ENCODE assay signal across 17 cellular contexts in the genomic region with DNA sequence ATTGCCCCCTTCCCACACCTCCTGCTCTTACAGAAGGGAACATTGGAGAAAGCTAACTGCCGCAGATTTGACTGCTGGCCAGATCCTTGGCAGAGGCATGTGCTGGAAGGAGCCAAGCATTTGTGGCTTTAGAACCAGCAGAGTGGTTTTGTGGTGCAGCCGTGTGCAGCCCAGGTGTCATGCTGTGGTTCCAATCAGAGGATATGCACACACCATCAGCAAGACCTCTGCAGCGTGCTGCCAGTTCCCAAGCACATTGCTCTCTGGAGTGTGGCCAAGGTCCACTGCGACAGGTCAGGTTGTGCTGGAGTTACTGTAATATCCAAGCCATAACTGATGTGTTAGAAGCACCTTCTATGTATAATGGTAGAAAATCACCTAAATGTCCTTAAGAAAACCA.
A peak's percentile ranks its signal among the peaks of the same experiment; 100 is the strongest.
DNase-seq lines count a peak whose midpoint lies in the region; TF ChIP-seq lines count a peak whose summit lies in the region.
"Had no signal": no experiment of that assay in that cellular context is flagged by ENCODE, and none has a peak within 500 bp of the region (broad histone marks: within the 10 kb centered on the region; RNA-seq: fewer than 3 reads in every experiment).

No MANE protein-coding gene starts in this region.

- H2AFZ ChIP-seq in KMS-11 (ENCODE audit: low read depth), result peak overlapping the region; percentile 31; the same call in 1 of the 2 replicates

- peak overlapping the region; percentile 62 for H3K27ac ChIP-seq in KMS-11

- no peaks in the 10 kb centered on the region for H3K36me3 ChIP-seq in KMS-11 (ENCODE audit: insufficient read depth)

- no peak for TF ChIP-seq CTCF in KMS-11 (conservative IDR thresholded peaks at IDR 0.05; ENCODE audit: low read depth, low read length)

- peak overlapping the region; percentile 46 for H3K4me3 ChIP-seq in KMS-11 (IDR thresholded peaks at IDR 0.05; ENCODE audit: insufficient read depth, low read depth, low read length)

- peak; percentile 64 for DNase-seq in A172 (ENCODE audit: low spot score)
- peak; percentile 12 for DNase-seq in SK-N-DZ (ENCODE audit: low spot score)
- peak; percentile 5 for DNase-seq in iris pigment epithelial cell (ENCODE audit: low read depth)
- no peak for DNase-seq in activated gamma-delta T cell treated with Interleukin-2 at 50 U/mL for 16 hours
- DNase-seq in RKO (ENCODE audit: low spot score), result no peak
- DNase-seq in EL, result no peak
- DNase-seq in SIG-M5 treated with dmso at 0.1 percent for 504 hours (lab: John Stamatoyannopoulos, UW; ENCODE audit: unreplicated experiment), result no peak
- DNase-seq: activated CD8-positive, alpha-beta T cell treated with anti-CD3 and anti-CD28 coated beads for 36 hours; activated naive CD8-positive, alpha-beta T cell treated with anti-CD3 and anti-CD28 coated beads, Interleukin-2, amount 10 ng/mL, durations not matched to agents 7 days and 5 days; activated T-cell treated with anti-CD3 and anti-CD28 coated beads, Interleukin-2, amount 50 U/mL, for 4 hours; caudate nucleus; CD8-positive, alpha-beta T cell; NCI-H187 treated with DMSO at 0.1 percent for 48 hours; NCI-H524; occipital lobe; stimulated activated CD4-positive, alpha-beta T cell treated with anti-CD3 and anti-CD28 coated beads, Interleukin-2, amount 100 ng/mL, for 48 hours had no signal

- peak overlapping the region; percentile 94 for H3K4me2 ChIP-seq in KMS-11

- H3K27me3 ChIP-seq in KMS-11 (ENCODE audit: insufficient read depth, low read depth), result no peaks in the 10 kb centered on the region

- peak overlapping the region; percentile 28; the same call in 1 of the 2 replicates for H3K9ac ChIP-seq in KMS-11

- H3K4me1 ChIP-seq in KMS-11 (ENCODE audit: low read depth, poor library complexity, severe bottlenecking), result peaks cover 56% of the 10 kb centered on the region

- no peaks in the 10 kb centered on the region for H4K20me1 ChIP-seq in KMS-11 (ENCODE audit: insufficient read depth)

- H3K79me2 ChIP-seq in KMS-11 (ENCODE audit: insufficient read depth, low read depth), result no peaks in the 10 kb centered on the region

Comparison
In these comparisons a context has a peak if more than half of its experiments do, and no peak if none do; other contexts are left out.
1. DNase-seq: peak in A172 (single experiment), SK-N-DZ (single experiment) and iris pigment epithelial cell (single experiment); none in activated gamma-delta T cell treated with Interleukin-2 at 50 U/mL for 16 hours (single experiment), RKO (single experiment), EL (single experiment) and SIG-M5 treated with dmso at 0.1 percent for 504 hours (single experiment).